ENCODE assay signal across 10 cellular contexts in genomic region chr13:31204592-31204991, GRCh38. TPM values are rescaled to one million over a fixed set of nuclear protein-coding genes. Genes with fewer than 3 reads are reported as not detected.
DNase-seq lines count a peak whose midpoint lies in the region; ATAC-seq and TF ChIP-seq lines count a peak whose summit lies in the region.
"Had no signal": no experiment of that assay in that cellular context is flagged by ENCODE, and none has a peak within 500 bp of the region (broad histone marks: within the 10 kb centered on the region; RNA-seq: fewer than 3 reads in every experiment).

No MANE protein-coding gene starts in this region.

- H3K27ac ChIP-seq in A673 (ENCODE audit: low read depth, low read length, poor library complexity, severe bottlenecking) = no peak overlapping the region
- H3K27ac ChIP-seq: ovary had no signal

- H3K4me1 ChIP-seq in A673 (ENCODE audit: insufficient read depth, low read length, poor library complexity, severe bottlenecking) = peaks cover 44% of the 10 kb centered on the region

- no TSS peak for BruUV-seq in A673 (replicated peaks; lab: Mats Ljungman, UMichigan)

- no peak for ATAC-seq in T-helper 17 cell

- DNase-seq in A673 (ENCODE audit: low spot score) (peak; percentile 47), ELR (ENCODE audit: low read depth) (peak; percentile 83), T-helper 17 cell (no peak), fibroblast of peridontal ligament (ENCODE audit: extremely low read depth) (peak; percentile 63), KG1 (lab: John Stamatoyannopoulos, UW) (no peak), NCI-H128 (lab: John Stamatoyannopoulos, UW; ENCODE audit: unreplicated experiment) (no peak), SKM-1 (lab: John Stamatoyannopoulos, UW; ENCODE audit: unreplicated experiment) (no peak), cortex of kidney (lab: John Stamatoyannopoulos, UW) (no peak)
- DNase-seq: NCI-H187 treated with DMSO at 0.1 percent for 48 hours, ovary had no signal

- H3K4me1 Mint-ChIP-seq in T-helper 17 cell = peaks cover 41% of the 10 kb centered on the region

- H3K4me3 Mint-ChIP-seq in T-helper 17 cell = no peak overlapping the region

- no peaks in the 10 kb centered on the region for H3K27me3 ChIP-seq in A673 (replicated peaks; ENCODE audit: insufficient read depth, low read depth, low read length, poor library complexity)
- H3K27me3 ChIP-seq: ovary had no signal

- H3K36me3 ChIP-seq in A673 (ENCODE audit: insufficient read depth, low read length, poor library complexity, severe bottlenecking) = no peaks in the 10 kb centered on the region
- H3K36me3 ChIP-seq: ovary had no signal

- POLR2A ChIA-PET in A673 (lab: Charles Lee; ENCODE audit: low non-redundant PET) = no interaction called here

- no peak overlapping the region for H3K4me3 ChIP-seq in A673 (ENCODE audit: low read depth, low read length, poor library complexity, severe bottlenecking)
- H3K4me3 ChIP-seq: ovary had no signal

- TF ChIP-seq CTCF in A673 (conservative IDR thresholded peaks at IDR 0.05; ENCODE audit: low read depth, low read length) = no peak

- H3K9me3 ChIP-seq in A673 (ENCODE audit: low read depth, low read length, poor library complexity, severe bottlenecking) (no peaks in the 10 kb centered on the region), T-helper 17 cell (ENCODE audit: control insufficient read depth, low read length, poor library complexity, severe bottlenecking) (no peaks in the 10 kb centered on the region)
- H3K9me3 ChIP-seq: ovary had no signal

- intact Hi-C loops in A673 (cut with micrococcal nuclease; ENCODE audit: unreplicated experiment) = no loop called here

- H3K36me3 Mint-ChIP-seq in T-helper 17 cell (ENCODE audit: low read depth) = peaks cover under 1% of the 10 kb centered on the region

- peak overlapping the region; percentile 69 for H3K27ac Mint-ChIP-seq in T-helper 17 cell

- no peaks in the 10 kb centered on the region for H3K27me3 Mint-ChIP-seq in T-helper 17 cell

- CTCF ChIA-PET in A673 (lab: Charles Lee) = no interaction called here

RNA-seq across cellular contexts. Expression of gene B3GLCT, which starts 4.8 kb away (rescaled TPM):
- total RNA-seq in A673 (2021) (8.5 and 9.6 TPM in 2 replicates), T-helper 17 cell (1 to 10 TPM; 5.0 to 6.2 TPM)

RNA-seq across cellular contexts. Expression of gene HSPH1, which starts 42.9 kb away (rescaled TPM):
- 271 and 315 TPM in 2 replicates for total RNA-seq in A673 (2021)
- total RNA-seq in T-helper 17 cell = 100 to 1,000 TPM; 143 to 153 TPM

Comparison
In these comparisons a context has a peak if more than half of its experiments do, and no peak if none do; other contexts are left out.
1. DNase-seq: peak in A673 (single experiment), ELR (single experiment) and fibroblast of peridontal ligament (single experiment); none in T-helper 17 cell (0 of 3), KG1 (single experiment), NCI-H128 (single experiment), SKM-1 (single experiment) and cortex of kidney (single experiment).